ENCODE assay signal across 1 cellular context in the genomic region with DNA sequence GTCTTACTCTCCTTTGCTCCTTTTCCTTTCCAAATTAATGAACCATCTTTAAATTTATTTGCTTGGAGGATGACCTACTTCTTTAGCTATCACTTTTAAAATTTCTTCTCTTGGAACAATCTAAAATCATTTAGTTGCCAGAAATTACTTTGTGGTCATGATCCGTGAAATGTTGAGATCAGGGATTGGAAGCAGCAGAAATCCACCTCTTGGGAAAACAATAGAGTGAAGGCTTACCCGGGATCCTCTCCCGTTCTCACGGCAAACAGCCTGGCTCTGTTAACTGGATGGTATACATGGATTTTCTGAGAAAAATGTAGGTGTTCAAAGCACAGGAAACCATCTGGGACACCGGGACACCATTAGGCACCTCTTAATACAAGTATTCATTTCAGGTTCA.
TF ChIP-seq lines count a peak whose summit lies in the region.

No MANE protein-coding gene starts in this region.

TF ChIP-seq in K562, 482 proteins besides CTCF, POLR2A, EP300 and RAD21 (continued from another document):
- TF ChIP-seq, protein P1, sequence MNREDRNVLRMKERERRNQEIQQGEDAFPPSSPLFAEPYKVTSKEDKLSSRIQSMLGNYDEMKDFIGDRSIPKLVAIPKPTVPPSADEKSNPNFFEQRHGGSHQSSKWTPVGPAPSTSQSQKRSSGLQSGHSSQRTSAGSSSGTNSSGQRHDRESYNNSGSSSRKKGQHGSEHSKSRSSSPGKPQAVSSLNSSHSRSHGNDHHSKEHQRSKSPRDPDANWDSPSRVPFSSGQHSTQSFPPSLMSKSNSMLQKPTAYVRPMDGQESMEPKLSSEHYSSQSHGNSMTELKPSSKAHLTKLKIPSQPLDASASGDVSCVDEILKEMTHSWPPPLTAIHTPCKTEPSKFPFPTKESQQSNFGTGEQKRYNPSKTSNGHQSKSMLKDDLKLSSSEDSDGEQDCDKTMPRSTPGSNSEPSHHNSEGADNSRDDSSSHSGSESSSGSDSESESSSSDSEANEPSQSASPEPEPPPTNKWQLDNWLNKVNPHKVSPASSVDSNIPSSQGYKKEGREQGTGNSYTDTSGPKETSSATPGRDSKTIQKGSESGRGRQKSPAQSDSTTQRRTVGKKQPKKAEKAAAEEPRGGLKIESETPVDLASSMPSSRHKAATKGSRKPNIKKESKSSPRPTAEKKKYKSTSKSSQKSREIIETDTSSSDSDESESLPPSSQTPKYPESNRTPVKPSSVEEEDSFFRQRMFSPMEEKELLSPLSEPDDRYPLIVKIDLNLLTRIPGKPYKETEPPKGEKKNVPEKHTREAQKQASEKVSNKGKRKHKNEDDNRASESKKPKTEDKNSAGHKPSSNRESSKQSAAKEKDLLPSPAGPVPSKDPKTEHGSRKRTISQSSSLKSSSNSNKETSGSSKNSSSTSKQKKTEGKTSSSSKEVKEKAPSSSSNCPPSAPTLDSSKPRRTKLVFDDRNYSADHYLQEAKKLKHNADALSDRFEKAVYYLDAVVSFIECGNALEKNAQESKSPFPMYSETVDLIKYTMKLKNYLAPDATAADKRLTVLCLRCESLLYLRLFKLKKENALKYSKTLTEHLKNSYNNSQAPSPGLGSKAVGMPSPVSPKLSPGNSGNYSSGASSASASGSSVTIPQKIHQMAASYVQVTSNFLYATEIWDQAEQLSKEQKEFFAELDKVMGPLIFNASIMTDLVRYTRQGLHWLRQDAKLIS (CRISPR knock-in tag; IDR thresholded peaks at IDR 0.05): no peak
